Comparison of ENCODE assay signal across 30 cellular contexts in the genomic region with DNA sequence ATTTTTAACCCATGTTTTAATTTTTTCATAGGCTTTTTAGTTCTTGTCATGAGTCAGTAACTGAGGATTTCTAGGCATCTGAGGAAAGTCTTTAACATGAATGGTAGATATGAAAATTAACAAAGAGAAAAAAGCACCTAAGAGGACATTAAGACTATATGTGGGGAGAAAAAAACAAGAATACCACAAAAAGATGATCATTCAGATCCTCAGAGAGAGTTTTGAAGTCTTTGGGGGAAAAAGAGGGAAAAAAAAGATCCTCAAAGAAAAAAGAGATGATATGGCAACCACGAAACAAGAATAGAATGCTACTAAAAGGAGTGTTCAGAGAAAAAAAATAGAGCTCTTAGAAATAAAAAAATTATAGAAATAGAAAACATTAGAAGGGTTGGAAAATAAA. TPM values are rescaled to one million over a fixed set of nuclear protein-coding genes. Genes with fewer than 3 reads are reported as not detected.
"Had no signal": no experiment of that assay in that cellular context is flagged by ENCODE, and none has a peak within 500 bp of the region (broad histone marks: within the 10 kb centered on the region; RNA-seq: fewer than 3 reads in every experiment).

No MANE protein-coding gene starts in this region.

- ATAC-seq: stimulated activated effector memory CD8-positive, alpha-beta T cell treated with anti-CD3 and anti-CD28 coated beads, Interleukin-12 subunit alpha, Interleukin-12 subunit beta, amount 100 ng/mL, for 72 hours; stimulated activated memory B cell treated with anti-CD40 and anti-IgM and Interleukin-4, amounts not matched to agents 10 μg/mL and 1 μg/mL and 100 μg/mL, for 72 hours; stimulated activated naive B cell treated with anti-CD40 and anti-IgM and Interleukin-4, amounts not matched to agents 10 μg/mL and 1 μg/mL and 100 μg/mL, for 72 hours; stimulated activated naive CD8-positive, alpha-beta T cell treated with anti-CD3 and anti-CD28 coated beads, Interleukin-15, amount 100 ng/mL, for 72 hours; stimulated activated naive CD8-positive, alpha-beta T cell treated with anti-CD3 and anti-CD28 coated beads, Interleukin-15, Interleukin-2, amounts not matched to agents 100 U/mL and 50 U/mL, for 24 hours; upper lobe of right lung had no signal

- H3K4me1 ChIP-seq: stomach, suprapubic skin, testis, thyroid gland, tibial artery, tibial nerve, transverse colon, upper lobe of left lung, upper lobe of right lung, uterus, vagina had no signal

- DNase-seq: stimulated activated CD4-positive, alpha-beta T cell treated with anti-CD3 and anti-CD28 coated beads, Interleukin-2, amount 100 ng/mL, for 48 hours; stimulated activated CD4-positive, alpha-beta T cell treated with anti-CD3 and anti-CD28 coated beads, Interleukin-4, amount 100 ng/mL, for 1 hour; stimulated activated CD4-positive, alpha-beta T cell treated with anti-CD3 and anti-CD28 coated beads, Interleukin-4, amount 100 ng/mL, for 24 hours; stimulated activated CD4-positive, alpha-beta T cell treated with anti-CD3 and anti-CD28 coated beads, Interleukin-4, amount 100 ng/mL, for 4 hours; stimulated activated CD8-positive, alpha-beta memory T cell treated with anti-CD3 and anti-CD28 coated beads, Interleukin-4, amount 100 ng/mL, for 48 hours; stimulated activated naive B cell treated with anti-CD40 and anti-IgM and Interleukin-4, amounts not matched to agents 10 μg/mL and 1 μg/mL and 100 μg/mL, for 72 hours; stimulated activated naive CD4-positive, alpha-beta T cell; stimulated activated naive CD4-positive, alpha-beta T cell treated with Interleukin-2 at 50 U/mL for 16 hours; stimulated activated naive CD8-positive, alpha-beta T cell treated with anti-CD3 and anti-CD28 coated beads, Interleukin-15, amount 100 ng/mL, for 72 hours; stimulated activated naive CD8-positive, alpha-beta T cell treated with anti-CD3 and anti-CD28 coated beads, Interleukin-15, Interleukin-2, amounts not matched to agents 100 U/mL and 50 U/mL, for 24 hours; stomach; substantia nigra; testis; thyroid gland; tibial artery; transverse colon; trophoblast cell; upper lobe of left lung; upper lobe of right lung; uterus had no signal

- H3K27me3 ChIP-seq: testis, thyroid gland, upper lobe of left lung, upper lobe of right lung, uterus, vagina had no signal

- H3K36me3 ChIP-seq: stomach, suprapubic skin, thoracic aorta, thyroid gland, tibial artery, tibial nerve, transverse colon, upper lobe of left lung, upper lobe of right lung, uterus, vagina had no signal

- H3K4me3 ChIP-seq: stomach, suprapubic skin, testis, thoracic aorta, thyroid gland, tibial artery, tibial nerve, transverse colon, upper lobe of left lung, upper lobe of right lung, uterus, vagina had no signal

- H3K9me3 ChIP-seq: stomach, suprapubic skin, testis, thoracic aorta, thyroid gland, tibial artery, tibial nerve, transverse colon, upper lobe of left lung, upper lobe of right lung, uterus, vagina had no signal

- FAIRE-seq: urothelium cell line had no signal

- H3K27ac ChIP-seq: stomach, suprapubic skin, testis, thoracic aorta, thyroid gland, tibial artery, tibial nerve, transverse colon, upper lobe of left lung, upper lobe of right lung, uterus, vagina had no signal

RNA-seq across cellular contexts. Expression of a gene that starts 8.1 kb away (rescaled TPM):
- total RNA-seq: subcutaneous adipose tissue, thoracic aorta, thyroid gland, transverse colon, upper lobe of right lung, ureter, vagina had no signal
- polyA plus RNA-seq: stomach, urinary bladder had no signal
